8 cellular contexts compared by ENCODE assay signal in genomic region chr14:22432348-22432976, GRCh38.
DNase-seq lines count a peak whose midpoint lies in the region; ATAC-seq lines count a peak whose summit lies in the region.

No MANE protein-coding gene starts in this region.

- no peaks in the 10 kb centered on the region for H3K4me1 ChIP-seq in CD8-positive, alpha-beta memory T cell (ENCODE audit: insufficient read depth, low read length)

- DNase-seq in AG20443 (ENCODE audit: low spot score) = peak; percentile 63
- DNase-seq in HUDEP-2 (lab: John Stamatoyannopoulos, UW; ENCODE audit: unreplicated experiment in 76 of 76) = peak in 57 of 76 experiments; percentile 5 to 91 (median 73)
- peak; percentile 28 to 86 for DNase-seq in SW 1271 (lab: John Stamatoyannopoulos, UW)
- peak; percentile 96 for DNase-seq in glomerular visceral epithelial cell (ENCODE audit: extremely low spot score)
- no peak for DNase-seq in CD8-positive, alpha-beta memory T cell
- no peak for DNase-seq in activated naive CD8-positive, alpha-beta T cell treated with anti-CD3 and anti-CD28 coated beads, Interleukin-2, amount 50 U/mL, for 24 hours

- ATAC-seq in stimulated activated memory B cell treated with anti-CD40 and anti-IgM and Interleukin-4, amounts not matched to agents 10 μg/mL and 1 μg/mL and 100 μg/mL, for 72 hours = peak; percentile 91
- ATAC-seq in activated naive CD8-positive, alpha-beta T cell treated with anti-CD3 and anti-CD28 coated beads, Interleukin-2, amount 50 U/mL, for 24 hours = no peak
- ATAC-seq in GM21619 (IDR thresholded peaks at IDR 0.05; ENCODE audit: unreplicated experiment) = no peak

- no peaks in the 10 kb centered on the region for H3K9me3 ChIP-seq in CD8-positive, alpha-beta memory T cell (ENCODE audit: low read length)

- peaks cover 24% of the 10 kb centered on the region for H3K4me1 Mint-ChIP-seq in stimulated activated memory B cell treated with anti-CD40 and anti-IgM and Interleukin-4, amounts not matched to agents 10 μg/mL and 1 μg/mL and 100 μg/mL, for 72 hours
- no peaks in the 10 kb centered on the region for H3K4me1 Mint-ChIP-seq in CD8-positive, alpha-beta memory T cell
- H3K4me1 Mint-ChIP-seq in activated naive CD8-positive, alpha-beta T cell treated with anti-CD3 and anti-CD28 coated beads, Interleukin-2, amount 50 U/mL, for 24 hours = peaks cover 34% of the 10 kb centered on the region

- H3K4me3 Mint-ChIP-seq in stimulated activated memory B cell treated with anti-CD40 and anti-IgM and Interleukin-4, amounts not matched to agents 10 μg/mL and 1 μg/mL and 100 μg/mL, for 72 hours = no peak overlapping the region
- no peak overlapping the region for H3K4me3 Mint-ChIP-seq in CD8-positive, alpha-beta memory T cell
- H3K4me3 Mint-ChIP-seq in activated naive CD8-positive, alpha-beta T cell treated with anti-CD3 and anti-CD28 coated beads, Interleukin-2, amount 50 U/mL, for 24 hours = no peak overlapping the region

- H3K27me3 ChIP-seq in CD8-positive, alpha-beta memory T cell (ENCODE audit: insufficient read depth, low read length, poor library complexity, severe bottlenecking) = no peaks in the 10 kb centered on the region

- H3K36me3 Mint-ChIP-seq in stimulated activated memory B cell treated with anti-CD40 and anti-IgM and Interleukin-4, amounts not matched to agents 10 μg/mL and 1 μg/mL and 100 μg/mL, for 72 hours = no peaks in the 10 kb centered on the region
- no peaks in the 10 kb centered on the region for H3K36me3 Mint-ChIP-seq in CD8-positive, alpha-beta memory T cell
- H3K36me3 Mint-ChIP-seq in activated naive CD8-positive, alpha-beta T cell treated with anti-CD3 and anti-CD28 coated beads, Interleukin-2, amount 50 U/mL, for 24 hours (ENCODE audit: low read depth) = no peaks in the 10 kb centered on the region

- POLR2A ChIA-PET in CD8-positive, alpha-beta memory T cell (lab: Charles Lee) = no interaction called here

- no peak overlapping the region for H3K4me3 ChIP-seq in CD8-positive, alpha-beta memory T cell (ENCODE audit: low read length)

- H3K9me3 Mint-ChIP-seq in stimulated activated memory B cell treated with anti-CD40 and anti-IgM and Interleukin-4, amounts not matched to agents 10 μg/mL and 1 μg/mL and 100 μg/mL, for 72 hours = no peaks in the 10 kb centered on the region
- H3K9me3 Mint-ChIP-seq in CD8-positive, alpha-beta memory T cell = no peaks in the 10 kb centered on the region
- H3K9me3 Mint-ChIP-seq in activated naive CD8-positive, alpha-beta T cell treated with anti-CD3 and anti-CD28 coated beads, Interleukin-2, amount 50 U/mL, for 24 hours = no peaks in the 10 kb centered on the region

- CTCF ChIA-PET in CD8-positive, alpha-beta memory T cell (lab: Charles Lee) = no interaction called here

- peaks cover 20% of the 10 kb centered on the region for H3K27me3 Mint-ChIP-seq in stimulated activated memory B cell treated with anti-CD40 and anti-IgM and Interleukin-4, amounts not matched to agents 10 μg/mL and 1 μg/mL and 100 μg/mL, for 72 hours
- H3K27me3 Mint-ChIP-seq in CD8-positive, alpha-beta memory T cell = no peaks in the 10 kb centered on the region
- no peaks in the 10 kb centered on the region for H3K27me3 Mint-ChIP-seq in activated naive CD8-positive, alpha-beta T cell treated with anti-CD3 and anti-CD28 coated beads, Interleukin-2, amount 50 U/mL, for 24 hours

- no peak overlapping the region for H3K27ac ChIP-seq in CD8-positive, alpha-beta memory T cell (ENCODE audit: low read depth, low read length)

- H3K27ac Mint-ChIP-seq in stimulated activated memory B cell treated with anti-CD40 and anti-IgM and Interleukin-4, amounts not matched to agents 10 μg/mL and 1 μg/mL and 100 μg/mL, for 72 hours = no peak overlapping the region
- no peak overlapping the region for H3K27ac Mint-ChIP-seq in CD8-positive, alpha-beta memory T cell
- H3K27ac Mint-ChIP-seq in activated naive CD8-positive, alpha-beta T cell treated with anti-CD3 and anti-CD28 coated beads, Interleukin-2, amount 50 U/mL, for 24 hours = no peak overlapping the region

- H3K36me3 ChIP-seq in CD8-positive, alpha-beta memory T cell (ENCODE audit: insufficient read depth, low read length) = no peaks in the 10 kb centered on the region

Comparison
In these comparisons a context has a peak if more than half of its experiments do, and no peak if none do; other contexts are left out.
1. DNase-seq: peak in AG20443 (single experiment), HUDEP-2 (57 of 76), SW 1271 (2 of 2) and glomerular visceral epithelial cell (single experiment); none in CD8-positive, alpha-beta memory T cell (0 of 5) and activated naive CD8-positive, alpha-beta T cell treated with anti-CD3 and anti-CD28 coated beads, Interleukin-2, amount 50 U/mL, for 24 hours (single experiment).